15 cellular contexts compared by ENCODE assay signal in the genomic region with DNA sequence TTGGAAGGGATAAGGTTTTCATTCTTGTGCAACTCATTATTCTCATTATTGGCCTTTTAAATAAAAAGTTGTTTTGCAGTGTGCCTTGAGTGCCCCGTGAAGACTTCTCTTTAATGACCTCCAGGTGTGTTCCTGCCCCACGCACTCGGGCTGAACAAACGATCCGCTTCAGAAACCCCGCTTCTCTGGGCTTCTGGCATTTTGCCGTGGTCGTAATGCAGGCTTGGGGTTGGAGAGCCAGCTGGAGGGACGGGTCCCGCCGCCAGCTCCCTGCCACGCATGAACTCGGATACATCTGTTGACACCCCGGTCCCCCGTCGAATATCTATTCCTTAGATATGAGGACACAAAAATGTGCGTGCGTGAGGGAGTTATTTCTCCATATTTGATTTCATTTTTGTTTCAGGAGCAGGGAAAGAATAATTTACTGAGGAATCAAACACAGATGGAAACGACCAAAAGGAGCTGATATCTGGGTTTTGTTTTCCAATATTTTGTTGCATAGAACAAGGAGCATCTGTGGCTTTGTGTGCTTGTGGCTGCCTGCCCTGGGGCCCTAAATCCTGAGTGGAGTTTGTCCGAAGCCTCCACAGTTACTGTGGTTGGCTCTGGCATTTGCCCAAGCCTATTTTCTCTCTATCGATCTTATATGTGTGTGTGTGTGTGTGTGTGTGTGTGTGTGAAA. TPM values are rescaled to one million over a fixed set of nuclear protein-coding genes. Genes with fewer than 3 reads are reported as not detected.
DNase-seq lines count a peak whose midpoint lies in the region; ATAC-seq and TF ChIP-seq lines count a peak whose summit lies in the region.
"Had no signal": no experiment of that assay in that cellular context is flagged by ENCODE, and none has a peak within 500 bp of the region (broad histone marks: within the 10 kb centered on the region; RNA-seq: fewer than 3 reads in every experiment).

No MANE protein-coding gene starts in this region.

- peak overlapping the region; percentile 22 for H3K27ac Mint-ChIP-seq in activated naive CD8-positive, alpha-beta T cell
- H3K27ac Mint-ChIP-seq in activated naive CD8-positive, alpha-beta T cell treated with anti-CD3 and anti-CD28 coated beads, Interleukin-2, amount 50 U/mL, for 24 hours, result no peak overlapping the region
- H3K27ac Mint-ChIP-seq: immature natural killer cell had no signal

- no peaks in the 10 kb centered on the region for H3K36me3 Mint-ChIP-seq in activated naive CD8-positive, alpha-beta T cell
- H3K36me3 Mint-ChIP-seq in activated naive CD8-positive, alpha-beta T cell treated with anti-CD3 and anti-CD28 coated beads, Interleukin-2, amount 50 U/mL, for 24 hours (ENCODE audit: low read depth), result no peaks in the 10 kb centered on the region

- ATAC-seq in activated naive CD8-positive, alpha-beta T cell treated with anti-CD3 and anti-CD28 coated beads, Interleukin-2, amount 50 U/mL, for 24 hours, result no peak
- ATAC-seq in upper lobe of left lung (ENCODE audit: low FRiP score in 2 of 2), result no peak
- no peak for ATAC-seq in HG03139 (IDR thresholded peaks at IDR 0.05; ENCODE audit: unreplicated experiment)
- ATAC-seq: A549 had no signal

- no peak for TF ChIP-seq POLR2A in upper lobe of left lung (IDR thresholded peaks at IDR 0.05)

- TF ChIP-seq CTCF in RWPE1 (conservative IDR thresholded peaks at IDR 0.05; ENCODE audit: low read depth) (no peak), upper lobe of left lung (IDR thresholded peaks at IDR 0.05) (no peak)

- peak overlapping the region; percentile 63 for H3K27ac ChIP-seq in RWPE1
- H3K27ac ChIP-seq in layer of hippocampus (ENCODE audit: low read depth, low read length), result peak overlapping the region; percentile 52
- H3K27ac ChIP-seq in upper lobe of left lung, result peak overlapping the region; percentile 37 to 75 (median 54)
- H3K27ac ChIP-seq: A549, epithelial cell of prostate had no signal

- TF ChIP-seq EP300 in upper lobe of left lung (IDR thresholded peaks at IDR 0.05), result no peak

- no peaks in the 10 kb centered on the region for H3K9me3 ChIP-seq in upper lobe of left lung
- H3K9me3 ChIP-seq: A549, testis had no signal

- H3K36me3 ChIP-seq in upper lobe of left lung, result peaks cover 0 to 8% (median 2%) of the 10 kb centered on the region in 4 donors

- peaks cover 5 to 28% (median 15%) of the 10 kb centered on the region in 4 donors for H3K4me1 ChIP-seq in upper lobe of left lung
- H3K4me1 ChIP-seq: A549 had no signal

- peaks cover 2% of the 10 kb centered on the region for H3K27me3 ChIP-seq in layer of hippocampus (ENCODE audit: control insufficient read depth, insufficient read depth, low read length)
- no peaks in the 10 kb centered on the region for H3K27me3 ChIP-seq in upper lobe of left lung
- H3K27me3 ChIP-seq: testis had no signal

- H3K4me3 ChIP-seq in upper lobe of left lung, result peak overlapping the region in 3 of 4 donors; percentile 11 to 28 (median 11)
- H3K4me3 ChIP-seq: A549, testis had no signal

- no peak for DNase-seq in activated naive CD8-positive, alpha-beta T cell treated with anti-CD3 and anti-CD28 coated beads, Interleukin-2, amount 50 U/mL, for 24 hours
- DNase-seq in RWPE1 (ENCODE audit: low spot score) (no peak), upper lobe of left lung (no peak), NCI-H510A (lab: John Stamatoyannopoulos, UW) (no peak), EL (no peak)
- DNase-seq: amniotic stem cell, immature natural killer cell, occipital lobe, T1000 had no signal

- H3K27me3 Mint-ChIP-seq in activated naive CD8-positive, alpha-beta T cell, result no peaks in the 10 kb centered on the region
- H3K27me3 Mint-ChIP-seq in activated naive CD8-positive, alpha-beta T cell treated with anti-CD3 and anti-CD28 coated beads, Interleukin-2, amount 50 U/mL, for 24 hours, result no peaks in the 10 kb centered on the region

- H3K4me1 Mint-ChIP-seq in activated naive CD8-positive, alpha-beta T cell (ENCODE audit: low read depth), result no peaks in the 10 kb centered on the region
- H3K4me1 Mint-ChIP-seq in activated naive CD8-positive, alpha-beta T cell treated with anti-CD3 and anti-CD28 coated beads, Interleukin-2, amount 50 U/mL, for 24 hours, result no peaks in the 10 kb centered on the region

- POLR2A ChIA-PET in RWPE1 (lab: Yijun Ruan, JAX; ENCODE audit: low non-redundant PET), result interaction anchor here (0.7 kb wide), 1 partner anchor 17 kb away, joined by 3 read pairs; a partner anchor contains a TSS

- CTCF ChIA-PET in RWPE1 (lab: Yijun Ruan, JAX), result interaction anchor here (0.6 kb wide), 1 partner anchor 33 kb away, joined by 3 read pairs; no protein-coding TSS in a partner anchor

- no peak overlapping the region for H3K4me3 Mint-ChIP-seq in activated naive CD8-positive, alpha-beta T cell
- H3K4me3 Mint-ChIP-seq in activated naive CD8-positive, alpha-beta T cell treated with anti-CD3 and anti-CD28 coated beads, Interleukin-2, amount 50 U/mL, for 24 hours, result no peak overlapping the region
- H3K4me3 Mint-ChIP-seq: immature natural killer cell had no signal

- WGBS in upper lobe of left lung, 2 donors, result 56 to 77% methylated on average over 14 to 21 of the region's 21 CpGs

- no peaks in the 10 kb centered on the region for H3K9me3 Mint-ChIP-seq in activated naive CD8-positive, alpha-beta T cell (ENCODE audit: low read depth)
- H3K9me3 Mint-ChIP-seq in activated naive CD8-positive, alpha-beta T cell treated with anti-CD3 and anti-CD28 coated beads, Interleukin-2, amount 50 U/mL, for 24 hours, result no peaks in the 10 kb centered on the region
- H3K9me3 Mint-ChIP-seq: immature natural killer cell had no signal

RNA-seq across cellular contexts. Expression of a gene that starts 17.0 kb away (rescaled TPM):
- total RNA-seq in upper lobe of left lung, result 10 to 100 TPM; 16.5 to 69.6 (median 58.1) TPM

RNA-seq across cellular contexts. Expression of a gene that starts 56.0 kb away (rescaled TPM):
- 10 to 100 TPM; 18.0 to 51.3 (median 23.9) TPM for total RNA-seq in upper lobe of left lung

RNA-seq across cellular contexts. Expression of a gene that starts 59.5 kb away (rescaled TPM):
- 10 to 100 TPM; 23.9 to 68.3 (median 31.0) TPM for total RNA-seq in upper lobe of left lung
